In the genomic region with DNA sequence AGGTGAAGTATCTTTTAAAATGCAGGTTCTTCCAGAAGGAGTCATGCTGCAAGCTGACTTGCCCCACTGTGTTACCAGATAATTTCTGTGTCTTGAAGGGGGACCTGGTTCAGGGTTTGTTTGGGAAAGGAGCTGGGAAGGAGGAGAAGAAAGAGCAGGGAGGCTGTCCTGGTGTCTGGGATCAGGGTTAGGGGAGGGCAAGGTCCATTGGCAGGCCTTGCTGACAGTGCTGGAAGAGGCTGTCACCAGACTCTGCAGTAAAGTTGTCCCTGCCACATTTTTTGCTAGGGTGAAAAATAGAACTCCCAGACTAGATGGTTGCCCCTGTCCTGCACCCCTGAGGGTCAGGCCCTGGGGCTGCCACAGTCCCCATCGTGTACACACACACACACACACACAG, we compare ENCODE assay signal across 23 cellular contexts. TPM values are rescaled to one million over a fixed set of nuclear protein-coding genes. Genes with fewer than 3 reads are reported as not detected.
"Had no signal": no experiment of that assay in that cellular context is flagged by ENCODE, and none has a peak within 500 bp of the region (broad histone marks: within the 10 kb centered on the region; RNA-seq: fewer than 3 reads in every experiment).

No MANE protein-coding gene starts in this region.

- H3K9me3 Mint-ChIP-seq: activated T-helper 2 cell treated with anti-CD3 and anti-CD28 coated beads, Interferon-gamma antibody, Interleukin-2, Interleukin-4, amounts not matched to agents 10 μg/mL and 5 μg/mL and 100 μg/mL, durations not matched to agents 14 hours and 24 hours and 36 hours; naive B cell; neural crest cell; stimulated activated memory B cell treated with anti-CD40 and anti-IgM and Interleukin-4, amounts not matched to agents 10 μg/mL and 1 μg/mL and 100 μg/mL, for 72 hours; T-helper 1 cell treated with Interleukin-12 subunit alpha and Interleukin-12 subunit beta and Interleukin-4 antibody, amounts not matched to agents 30 μg/mL and 1 μg/mL, for 36 hours; WTC11 had no signal

- H3K9me3 ChIP-seq: esophagus muscularis mucosa, prostate gland, stomach, suprapubic skin, tibial nerve had no signal

- H3K27ac Mint-ChIP-seq: activated T-helper 2 cell treated with anti-CD3 and anti-CD28 coated beads, Interferon-gamma antibody, Interleukin-2, Interleukin-4, amounts not matched to agents 10 μg/mL and 5 μg/mL and 100 μg/mL, durations not matched to agents 14 hours and 24 hours and 36 hours; stimulated activated memory B cell treated with anti-CD40 and anti-IgM and Interleukin-4, amounts not matched to agents 10 μg/mL and 1 μg/mL and 100 μg/mL, for 72 hours; T-helper 1 cell treated with Interleukin-12 subunit alpha and Interleukin-12 subunit beta and Interleukin-4 antibody, amounts not matched to agents 30 μg/mL and 1 μg/mL, for 36 hours; WTC11 had no signal

- H3K27ac ChIP-seq: esophagus muscularis mucosa, prostate gland, stomach, suprapubic skin, tibial nerve had no signal

- ATAC-seq: stimulated activated memory B cell treated with anti-CD40 and anti-IgM and Interleukin-4, amounts not matched to agents 10 μg/mL and 1 μg/mL and 100 μg/mL, for 72 hours; WTC11 had no signal

- H3K4me3 ChIP-seq: esophagus muscularis mucosa, lung, prostate gland, stomach, suprapubic skin, tibial nerve had no signal

- H3K4me1 ChIP-seq: esophagus muscularis mucosa, suprapubic skin, tibial nerve had no signal

- H3K36me3 Mint-ChIP-seq: naive B cell; stimulated activated memory B cell treated with anti-CD40 and anti-IgM and Interleukin-4, amounts not matched to agents 10 μg/mL and 1 μg/mL and 100 μg/mL, for 72 hours; WTC11 had no signal

- H3K4me1 Mint-ChIP-seq: naive B cell; neural crest cell; stimulated activated memory B cell treated with anti-CD40 and anti-IgM and Interleukin-4, amounts not matched to agents 10 μg/mL and 1 μg/mL and 100 μg/mL, for 72 hours; WTC11 had no signal

- H3K36me3 ChIP-seq: esophagus muscularis mucosa, prostate gland, stomach, suprapubic skin, tibial nerve had no signal

- DNase-seq: activated naive CD4-positive, alpha-beta T cell treated with Interleukin-2 at 50 U/mL for 16 hours; activated T-cell treated with anti-CD3 and anti-CD28 coated beads, Interleukin-2, amount 50 U/mL, for 1 hour; amygdala; dermis blood vessel endothelial cell; effector memory CD4-positive, alpha-beta T cell; glutamatergic neuron; naive B cell; stimulated activated CD4-positive, alpha-beta T cell treated with anti-CD3 and anti-CD28 coated beads, Interleukin-2, amount 100 ng/mL, for 24 hours; stomach; T1000 had no signal

- H3K4me3 Mint-ChIP-seq: naive B cell; neural crest cell; stimulated activated memory B cell treated with anti-CD40 and anti-IgM and Interleukin-4, amounts not matched to agents 10 μg/mL and 1 μg/mL and 100 μg/mL, for 72 hours; T-helper 1 cell treated with Interleukin-12 subunit alpha and Interleukin-12 subunit beta and Interleukin-4 antibody, amounts not matched to agents 30 μg/mL and 1 μg/mL, for 36 hours; WTC11 had no signal

RNA-seq across cellular contexts. Expression of gene GLP1R, which starts 14.9 kb away (rescaled TPM):
- total RNA-seq: dermis blood vessel endothelial cell, esophagus muscularis mucosa, mesenteric fat pad, omental fat pad, skeletal muscle tissue had no signal
